In genomic region chr17:63780507-63780906, GRCh38 we compare ENCODE assay signal across 11 cellular contexts. TPM values are rescaled to one million over a fixed set of nuclear protein-coding genes. Genes with fewer than 3 reads are reported as not detected.
DNase-seq lines count a peak whose midpoint lies in the region; ATAC-seq and TF ChIP-seq lines count a peak whose summit lies in the region.
"Had no signal": no experiment of that assay in that cellular context is flagged by ENCODE, and none has a peak within 500 bp of the region (broad histone marks: within the 10 kb centered on the region; RNA-seq: fewer than 3 reads in every experiment).

No MANE protein-coding gene starts in this region.

- no peak overlapping the region for H2AFZ ChIP-seq in mesenchymal stem cell (ENCODE audit: low read depth, low read length)

- no peak overlapping the region for H3K4me2 ChIP-seq in mesenchymal stem cell (ENCODE audit: low read length, poor library complexity, severe bottlenecking)

- H3K79me1 ChIP-seq in mesenchymal stem cell (replicated peaks; ENCODE audit: low read length, poor library complexity, severe bottlenecking), result no peaks in the 10 kb centered on the region

- TF ChIP-seq POLR2A in adrenal gland (IDR thresholded peaks at IDR 0.05) (peak in 1 of 2 donors; percentile 45), ovary (IDR thresholded peaks at IDR 0.05) (no peak)

- no peak overlapping the region for H2BK5ac ChIP-seq in mesenchymal stem cell (ENCODE audit: low read depth, low read length, poor library complexity, severe bottlenecking)

- H3K36me3 ChIP-seq in adrenal gland (replicated peaks in 1 of 2), result peaks cover 0 to 13% of the 10 kb centered on the region in 2 donors
- peaks cover 13 to 61% of the 10 kb centered on the region in 2 experiments for H3K36me3 ChIP-seq in mesenchymal stem cell (ENCODE audit: control insufficient read depth in 1 of 2, insufficient read depth in 2 of 2, low read depth in 1 of 2, low read length in 2 of 2)
- H3K36me3 ChIP-seq in ovary, result no peaks in the 10 kb centered on the region

- H2BK15ac ChIP-seq in mesenchymal stem cell (ENCODE audit: low read depth, poor library complexity, severe bottlenecking), result no peak overlapping the region

- peak overlapping the region; percentile 33 for H3K9ac ChIP-seq in mesenchymal stem cell (ENCODE audit: low read length)

- TF ChIP-seq EP300 in ovary (IDR thresholded peaks at IDR 0.05), result no peak

- no peak overlapping the region for H4K91ac ChIP-seq in mesenchymal stem cell (ENCODE audit: low read length)

- peak overlapping the region; percentile 36 for H3K4me3 ChIP-seq in LNCaP clone FGC (ENCODE audit: low read depth, low read length)
- H3K4me3 ChIP-seq in adrenal gland, result no peak overlapping the region
- no peak overlapping the region for H3K4me3 ChIP-seq in mesenchymal stem cell (ENCODE audit: insufficient read depth in 1 of 2, low read depth in 1 of 2, low read length in 2 of 2)
- H3K4me3 ChIP-seq in ovary, result no peak overlapping the region
- H3K4me3 ChIP-seq: tibial nerve had no signal

- WGBS in adrenal gland, 4 donors, result 46 to 56% (median 50%) methylated on average over 1 of the region's 1 CpG
- WGBS in mesenchymal stem cell, result 100% methylated on average over 1 of the region's 1 CpG
- 97 to 100% (median 98%) methylated on average over 1 of the region's 1 CpG for WGBS in ovary, 3 donors

- no peak overlapping the region for H3K14ac ChIP-seq in mesenchymal stem cell (ENCODE audit: low read length in 2 of 2)

- no peak for ATAC-seq in GM19463 (IDR thresholded peaks at IDR 0.05; ENCODE audit: unreplicated experiment)

- intact Hi-C loops in adrenal gland (cut with DNase I), result no loop called here
- intact Hi-C loops in ovary (cut with DNase I), result no loop called here

- no peak overlapping the region for H2AK5ac ChIP-seq in mesenchymal stem cell (ENCODE audit: low read length, severe bottlenecking)

- H3K23ac ChIP-seq in mesenchymal stem cell (ENCODE audit: low read length in 2 of 2), result no peak overlapping the region

- H3K4me1 ChIP-seq in adrenal gland (replicated peaks in 1 of 2) (peaks cover 5 to 67% of the 10 kb centered on the region in 2 donors), mesenchymal stem cell (ENCODE audit: control insufficient read depth, insufficient read depth, low read depth, low read length) (peaks cover 11% of the 10 kb centered on the region), ovary (ENCODE audit: insufficient read depth) (peaks cover 3% of the 10 kb centered on the region)

- H3K9me3 ChIP-seq in adrenal gland (replicated peaks in 1 of 3) (no peaks in the 10 kb centered on the region), mesenchymal stem cell (ENCODE audit: control insufficient read depth, low read length) (no peaks in the 10 kb centered on the region), ovary (no peaks in the 10 kb centered on the region)
- H3K9me3 ChIP-seq: tibial nerve had no signal

- H3K27ac ChIP-seq in adrenal gland (peak overlapping the region in 4 of 5 donors; percentile 29 to 66 (median 46)), mesenchymal stem cell (ENCODE audit: low read length, poor library complexity, severe bottlenecking) (no peak overlapping the region), ovary (no peak overlapping the region)
- H3K27ac ChIP-seq: tibial nerve had no signal

- TF ChIP-seq CTCF in LNCaP clone FGC (IDR thresholded peaks at IDR 0.05; ENCODE audit: control insufficient read depth, extremely low read depth, insufficient read depth) (no peak), adrenal gland (IDR thresholded peaks at IDR 0.05) (no peak), ovary (IDR thresholded peaks at IDR 0.05) (no peak)

- no peak overlapping the region for H2BK120ac ChIP-seq in mesenchymal stem cell (ENCODE audit: low read depth, low read length)

- no peak overlapping the region for H2BK12ac ChIP-seq in mesenchymal stem cell (ENCODE audit: low read length in 2 of 2)

- H3K27me3 ChIP-seq in adrenal gland, result no peaks in the 10 kb centered on the region
- no peaks in the 10 kb centered on the region for H3K27me3 ChIP-seq in mesenchymal stem cell (ENCODE audit: control insufficient read depth in 1 of 2, insufficient read depth in 1 of 2, low read length in 2 of 2)
- H3K27me3 ChIP-seq in ovary, result no peaks in the 10 kb centered on the region
- H3K27me3 ChIP-seq: tibial nerve had no signal

- DNase-seq in COLO668 (lab: John Stamatoyannopoulos, UW; ENCODE audit: unreplicated experiment) (peak; percentile 0), LNCaP clone FGC (ENCODE audit: low read depth) (peak; percentile 83), adrenal gland (peak in 5 of 7 donors; percentile 37 to 57 (median 44)), mesenchymal stem cell (peak; percentile 24), COR-L47 (lab: John Stamatoyannopoulos, UW) (no peak), NCI-H524 (lab: John Stamatoyannopoulos, UW) (no peak), ovary (no peak)
- DNase-seq: nephron progenitor cell; stimulated activated CD4-positive, alpha-beta T cell treated with anti-CD3 and anti-CD28 coated beads, Interleukin-4, amount 100 ng/mL, for 4 hours had no signal

- H3K4ac ChIP-seq in mesenchymal stem cell (ENCODE audit: low read depth in 1 of 2, low read length in 2 of 2), result no peak overlapping the region

- no peak overlapping the region for H4K8ac ChIP-seq in mesenchymal stem cell (ENCODE audit: low read length)

- H3K18ac ChIP-seq in mesenchymal stem cell (ENCODE audit: low read depth in 1 of 2, low read length in 2 of 2), result no peak overlapping the region

RNA-seq across cellular contexts. Expression of gene DDX42, which starts 6.5 kb away (rescaled TPM):
- total RNA-seq in adrenal gland, result 10 to 100 TPM; 45.0 to 99.8 (median 80.3) TPM
- polyA plus RNA-seq in adrenal gland, result 100 to 1,000 TPM in 1 of 3 donors, 10 to 100 TPM in 2; 80.3 to 109 (median 88.8) TPM
- 61.0 TPM for polyA plus RNA-seq in mesenchymal stem cell (2013, experiment 1 of 2)
- 61.2 TPM for polyA plus RNA-seq in mesenchymal stem cell (2013, experiment 2 of 2)
- total RNA-seq in ovary, result 100 to 1,000 TPM in 4 of 7 donors, 10 to 100 TPM in 3; 72.5 to 137 (median 104) TPM
- 100 to 1,000 TPM in 1 of 2 donors, 10 to 100 TPM in 1; 74.4 to 138 TPM for polyA plus RNA-seq in ovary

RNA-seq across cellular contexts. Expression of gene CCDC47, which starts 7.1 kb away (rescaled TPM):
- total RNA-seq in adrenal gland (100 to 1,000 TPM in 4 of 8 donors, 10 to 100 TPM in 4; 46.8 to 148 (median 109) TPM), ovary (10 to 100 TPM; 31.1 to 72.0 (median 63.2) TPM)
- polyA plus RNA-seq in adrenal gland (100 to 1,000 TPM in 1 of 3 donors, 10 to 100 TPM in 2; 24.2 to 216 (median 29.0) TPM), ovary (10 to 100 TPM; 32.6 to 83.6 TPM)
- 53.9 TPM for polyA plus RNA-seq in mesenchymal stem cell (2013, experiment 1 of 2)
- polyA plus RNA-seq in mesenchymal stem cell (2013, experiment 2 of 2), result 54.6 TPM

RNA-seq across cellular contexts. Expression of gene STRADA, which starts 38.9 kb away (rescaled TPM):
- total RNA-seq in adrenal gland (10 to 100 TPM; 16.7 to 91.1 (median 37.5) TPM), ovary (10 to 100 TPM; 26.8 to 40.2 (median 34.4) TPM)
- polyA plus RNA-seq in adrenal gland (10 to 100 TPM; 34.5 to 67.6 (median 53.9) TPM), ovary (10 to 100 TPM; 21.8 to 46.2 TPM)
- polyA plus RNA-seq in mesenchymal stem cell (2013, experiment 1 of 2), result 17.3 TPM
- 16.9 TPM for polyA plus RNA-seq in mesenchymal stem cell (2013, experiment 2 of 2)

RNA-seq across cellular contexts. Expression of gene PSMC5, which starts 46.7 kb away (rescaled TPM):
- total RNA-seq in adrenal gland (100 to 1,000 TPM in 5 of 8 donors, 10 to 100 TPM in 3; 79.8 to 167 (median 127) TPM), ovary (100 to 1,000 TPM in 2 of 7 donors, 10 to 100 TPM in 5; 36.4 to 111 (median 83.8) TPM)
- polyA plus RNA-seq in adrenal gland (100 to 1,000 TPM; 232 to 273 (median 247) TPM), ovary (100 to 1,000 TPM in 1 of 2 donors, 10 to 100 TPM in 1; 96.2 to 155 TPM)
- 84.6 TPM for polyA plus RNA-seq in mesenchymal stem cell (2013, experiment 1 of 2)
- polyA plus RNA-seq in mesenchymal stem cell (2013, experiment 2 of 2), result 82.9 TPM

RNA-seq across cellular contexts. Expression of gene FTSJ3, which starts 47.0 kb away (rescaled TPM):
- total RNA-seq in adrenal gland (10 to 100 TPM; 32.4 to 56.1 (median 43.2) TPM), ovary (10 to 100 TPM; 26.1 to 46.5 (median 34.7) TPM)
- polyA plus RNA-seq in adrenal gland (10 to 100 TPM; 19.4 to 54.1 (median 44.9) TPM), ovary (10 to 100 TPM; 21.3 to 47.0 TPM)
- polyA plus RNA-seq in mesenchymal stem cell (2013, experiment 1 of 2), result 27.8 TPM
- 28.3 TPM for polyA plus RNA-seq in mesenchymal stem cell (2013, experiment 2 of 2)

Comparison
In these comparisons a context has a peak if more than half of its experiments do, and no peak if none do; other contexts are left out.
1. DNase-seq: peak in COLO668 (single experiment), LNCaP clone FGC (single experiment), adrenal gland (5 of 7) and mesenchymal stem cell (single experiment); none in COR-L47 (single experiment), NCI-H524 (0 of 2) and ovary (0 of 5).
2. H3K27ac ChIP-seq: peak in adrenal gland (4 of 5); none in mesenchymal stem cell (single experiment) and ovary (0 of 2).